In the genomic region with DNA sequence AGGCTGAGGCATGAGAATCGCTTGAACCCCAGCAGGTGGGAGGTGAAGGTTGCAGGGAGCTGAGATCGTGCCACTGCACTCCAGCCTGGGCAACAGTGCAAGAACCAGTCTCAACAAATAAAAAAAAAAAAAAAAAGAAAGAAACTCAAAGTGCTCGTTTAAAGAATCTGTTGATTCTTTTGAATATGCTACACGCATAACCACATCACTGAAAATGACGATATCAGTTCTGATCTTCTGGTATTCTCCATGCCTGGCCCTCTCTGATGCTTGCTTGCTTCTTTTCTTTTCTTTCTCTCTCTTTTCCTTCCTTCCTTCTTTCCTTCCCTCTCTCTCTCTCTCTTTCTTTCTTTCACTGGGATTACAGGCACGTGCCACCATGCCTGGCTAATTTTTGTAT, we compare ENCODE assay signal across 15 cellular contexts. TPM values are rescaled to one million over a fixed set of nuclear protein-coding genes. Genes with fewer than 3 reads are reported as not detected.
DNase-seq lines count a peak whose midpoint lies in the region; ATAC-seq lines count a peak whose summit lies in the region.
"Had no signal": no experiment of that assay in that cellular context is flagged by ENCODE, and none has a peak within 500 bp of the region (broad histone marks: within the 10 kb centered on the region; RNA-seq: fewer than 3 reads in every experiment).

No MANE protein-coding gene starts in this region.

- H3K27ac ChIP-seq in KOPT-K1 (ENCODE audit: low read depth, low read length, poor library complexity, severe bottlenecking) = peak overlapping the region; percentile 22

- no peaks in the 10 kb centered on the region for H3K4me1 Mint-ChIP-seq in activated T-helper 17 cell treated with anti-CD3 and anti-CD28 coated beads, Interleukin-2, amount 50 U/mL, for 72 hours
- H3K4me1 Mint-ChIP-seq in stimulated activated effector memory CD8-positive, alpha-beta T cell treated with anti-CD3 and anti-CD28 coated beads, Interleukin-12 subunit alpha, Interleukin-12 subunit beta, amount 100 ng/mL, for 72 hours = peaks cover 11% of the 10 kb centered on the region

- no peak for DNase-seq in activated naive CD4-positive, alpha-beta T cell treated with anti-CD3 and anti-CD28 coated beads, Interleukin-2, amount 50 U/mL, for 72 hours (ENCODE audit: low spot score in 2 of 2)
- DNase-seq in activated naive CD4-positive, alpha-beta T cell treated with Interleukin-2 at 50 U/mL for 16 hours = no peak
- DNase-seq in stimulated activated effector memory CD8-positive, alpha-beta T cell treated with anti-CD3 and anti-CD28 coated beads, Interleukin-12 subunit alpha, Interleukin-12 subunit beta, amount 100 ng/mL, for 72 hours (ENCODE audit: low spot score in 2 of 2) = no peak
- DNase-seq in left cardiac atrium (no peak), DMS79 treated with DMSO at 0.1 percent for 48 hours (lab: John Stamatoyannopoulos, UW) (no peak)
- DNase-seq: DMS 273 treated with DMSO at 0.1 percent for 48 hours, HFFc6, KBM-7, NCI-H1092 treated with DMSO at 0.1 percent for 48 hours, NCI-H1694 treated with DMSO at 0.1 percent for 48 hours, NCI-H69 had no signal

- H3K36me3 Mint-ChIP-seq in activated naive CD4-positive, alpha-beta T cell treated with anti-CD3 and anti-CD28 coated beads, Interleukin-2, amount 50 U/mL, for 72 hours = no peaks in the 10 kb centered on the region
- peaks cover 46% of the 10 kb centered on the region for H3K36me3 Mint-ChIP-seq in activated T-helper 17 cell treated with anti-CD3 and anti-CD28 coated beads, Interleukin-2, amount 50 U/mL, for 72 hours (ENCODE audit: low read depth)
- peaks cover 57% of the 10 kb centered on the region for H3K36me3 Mint-ChIP-seq in stimulated activated effector memory CD8-positive, alpha-beta T cell treated with anti-CD3 and anti-CD28 coated beads, Interleukin-12 subunit alpha, Interleukin-12 subunit beta, amount 100 ng/mL, for 72 hours

- ATAC-seq in activated naive CD4-positive, alpha-beta T cell treated with anti-CD3 and anti-CD28 coated beads, Interleukin-2, amount 50 U/mL, for 72 hours = no peak
- ATAC-seq in activated T-helper 17 cell treated with anti-CD3 and anti-CD28 coated beads, Interleukin-2, amount 50 U/mL, for 72 hours (replicated peaks) = no peak
- no peak for ATAC-seq in stimulated activated effector memory CD8-positive, alpha-beta T cell treated with anti-CD3 and anti-CD28 coated beads, Interleukin-12 subunit alpha, Interleukin-12 subunit beta, amount 100 ng/mL, for 72 hours
- ATAC-seq in left cardiac atrium = no peak

- H3K9me3 ChIP-seq in KOPT-K1 (ENCODE audit: insufficient read depth, low read length, poor library complexity, severe bottlenecking) = no peaks in the 10 kb centered on the region

- no peaks in the 10 kb centered on the region for H3K9me3 Mint-ChIP-seq in activated naive CD4-positive, alpha-beta T cell treated with anti-CD3 and anti-CD28 coated beads, Interleukin-2, amount 50 U/mL, for 72 hours
- no peaks in the 10 kb centered on the region for H3K9me3 Mint-ChIP-seq in activated T-helper 17 cell treated with anti-CD3 and anti-CD28 coated beads, Interleukin-2, amount 50 U/mL, for 72 hours
- H3K9me3 Mint-ChIP-seq in stimulated activated effector memory CD8-positive, alpha-beta T cell treated with anti-CD3 and anti-CD28 coated beads, Interleukin-12 subunit alpha, Interleukin-12 subunit beta, amount 100 ng/mL, for 72 hours = no peaks in the 10 kb centered on the region
- H3K9me3 Mint-ChIP-seq: HFFc6 had no signal

- peaks cover 92% of the 10 kb centered on the region for H3K36me3 ChIP-seq in KOPT-K1 (ENCODE audit: insufficient read depth, low read length)

- intact Hi-C loops in left cardiac atrium (cut with DNase I) = no loop called here

- no peaks in the 10 kb centered on the region for H3K27me3 Mint-ChIP-seq in activated T-helper 17 cell treated with anti-CD3 and anti-CD28 coated beads, Interleukin-2, amount 50 U/mL, for 72 hours

- H3K27ac Mint-ChIP-seq in activated naive CD4-positive, alpha-beta T cell treated with anti-CD3 and anti-CD28 coated beads, Interleukin-2, amount 50 U/mL, for 72 hours = peak overlapping the region; percentile 30 to 66
- peak overlapping the region; percentile 70 for H3K27ac Mint-ChIP-seq in activated T-helper 17 cell treated with anti-CD3 and anti-CD28 coated beads, Interleukin-2, amount 50 U/mL, for 72 hours
- H3K27ac Mint-ChIP-seq in stimulated activated effector memory CD8-positive, alpha-beta T cell treated with anti-CD3 and anti-CD28 coated beads, Interleukin-12 subunit alpha, Interleukin-12 subunit beta, amount 100 ng/mL, for 72 hours = peak overlapping the region; percentile 40
- H3K27ac Mint-ChIP-seq: HFFc6 had no signal

- H3K4me3 Mint-ChIP-seq in activated T-helper 17 cell treated with anti-CD3 and anti-CD28 coated beads, Interleukin-2, amount 50 U/mL, for 72 hours = no peak overlapping the region
- H3K4me3 Mint-ChIP-seq in stimulated activated effector memory CD8-positive, alpha-beta T cell treated with anti-CD3 and anti-CD28 coated beads, Interleukin-12 subunit alpha, Interleukin-12 subunit beta, amount 100 ng/mL, for 72 hours = no peak overlapping the region
- H3K4me3 Mint-ChIP-seq: HFFc6 had no signal

RNA-seq across cellular contexts. Expression of a gene that starts 7.3 kb away (rescaled TPM):
- not detected for total RNA-seq in activated naive CD4-positive, alpha-beta T cell treated with anti-CD3 and anti-CD28 coated beads, Interleukin-2, amount 50 U/mL, for 72 hours
- total RNA-seq in activated T-helper 17 cell treated with anti-CD3 and anti-CD28 coated beads, Interleukin-2, amount 50 U/mL, for 72 hours = under 1 TPM in 1 of 2 donors, not detected in 1; 0.32 TPM
- 1 to 10 TPM; 3.7 to 3.8 TPM for total RNA-seq in left cardiac atrium
- total RNA-seq: H1, HFFc6, MCF 10A had no signal

RNA-seq across cellular contexts. Expression of a gene that starts 14.3 kb away (rescaled TPM):
- 100 to 1,000 TPM in 1 of 2 donors, 10 to 100 TPM in 1; 90.0 to 138 TPM for total RNA-seq in activated naive CD4-positive, alpha-beta T cell treated with anti-CD3 and anti-CD28 coated beads, Interleukin-2, amount 50 U/mL, for 72 hours
- 100 to 1,000 TPM; 105 to 147 TPM for total RNA-seq in activated T-helper 17 cell treated with anti-CD3 and anti-CD28 coated beads, Interleukin-2, amount 50 U/mL, for 72 hours
- total RNA-seq in left cardiac atrium = 10 to 100 TPM; 19.3 to 20.4 TPM

RNA-seq across cellular contexts. Expression of a gene that starts 23.0 kb away (rescaled TPM):
- total RNA-seq in activated naive CD4-positive, alpha-beta T cell treated with anti-CD3 and anti-CD28 coated beads, Interleukin-2, amount 50 U/mL, for 72 hours = 100 to 1,000 TPM in 1 of 2 donors, 10 to 100 TPM in 1; 97.9 to 129 TPM
- total RNA-seq in activated T-helper 17 cell treated with anti-CD3 and anti-CD28 coated beads, Interleukin-2, amount 50 U/mL, for 72 hours = 100 to 1,000 TPM in 1 of 2 donors, 10 to 100 TPM in 1; 74.7 to 146 TPM
- 10 to 100 TPM; 67.4 to 81.4 TPM for total RNA-seq in left cardiac atrium

RNA-seq across cellular contexts. Expression of a gene that starts 25.8 kb away (rescaled TPM):
- 1 to 10 TPM; 1.1 to 1.8 TPM for total RNA-seq in activated naive CD4-positive, alpha-beta T cell treated with anti-CD3 and anti-CD28 coated beads, Interleukin-2, amount 50 U/mL, for 72 hours
- total RNA-seq in activated T-helper 17 cell treated with anti-CD3 and anti-CD28 coated beads, Interleukin-2, amount 50 U/mL, for 72 hours = 1 to 10 TPM; 2.3 to 2.4 TPM
- 1 to 10 TPM; 4.3 to 9.2 TPM for total RNA-seq in left cardiac atrium

RNA-seq across cellular contexts. Expression of a gene that starts 32.6 kb away (rescaled TPM):
- 10 to 100 TPM; 14.8 to 16.1 TPM for total RNA-seq in activated naive CD4-positive, alpha-beta T cell treated with anti-CD3 and anti-CD28 coated beads, Interleukin-2, amount 50 U/mL, for 72 hours
- total RNA-seq in activated T-helper 17 cell treated with anti-CD3 and anti-CD28 coated beads, Interleukin-2, amount 50 U/mL, for 72 hours = 1 to 10 TPM; 4.7 to 4.9 TPM
- 10 to 100 TPM; 14.7 to 14.8 TPM for total RNA-seq in left cardiac atrium

Comparison
In these comparisons a context has a peak if more than half of its experiments do, and no peak if none do; other contexts are left out.
1. RNA of a gene that starts 14.3 kb away (total RNA-seq): 105 to 147 TPM in activated T-helper 17 cell treated with anti-CD3 and anti-CD28 coated beads, Interleukin-2, amount 50 U/mL, for 72 hours and 90.0 to 138 TPM in activated naive CD4-positive, alpha-beta T cell treated with anti-CD3 and anti-CD28 coated beads, Interleukin-2, amount 50 U/mL, for 72 hours; 19.3 to 20.4 TPM in left cardiac atrium; every median in the first group is over 4 times any median in the second.
2. Peak in every context shown above with its lines, with median percentiles within 50 percentile points of each other: H3K27ac Mint-ChIP-seq.